ENCODE assay signal across 2 cellular contexts in the genomic region with DNA sequence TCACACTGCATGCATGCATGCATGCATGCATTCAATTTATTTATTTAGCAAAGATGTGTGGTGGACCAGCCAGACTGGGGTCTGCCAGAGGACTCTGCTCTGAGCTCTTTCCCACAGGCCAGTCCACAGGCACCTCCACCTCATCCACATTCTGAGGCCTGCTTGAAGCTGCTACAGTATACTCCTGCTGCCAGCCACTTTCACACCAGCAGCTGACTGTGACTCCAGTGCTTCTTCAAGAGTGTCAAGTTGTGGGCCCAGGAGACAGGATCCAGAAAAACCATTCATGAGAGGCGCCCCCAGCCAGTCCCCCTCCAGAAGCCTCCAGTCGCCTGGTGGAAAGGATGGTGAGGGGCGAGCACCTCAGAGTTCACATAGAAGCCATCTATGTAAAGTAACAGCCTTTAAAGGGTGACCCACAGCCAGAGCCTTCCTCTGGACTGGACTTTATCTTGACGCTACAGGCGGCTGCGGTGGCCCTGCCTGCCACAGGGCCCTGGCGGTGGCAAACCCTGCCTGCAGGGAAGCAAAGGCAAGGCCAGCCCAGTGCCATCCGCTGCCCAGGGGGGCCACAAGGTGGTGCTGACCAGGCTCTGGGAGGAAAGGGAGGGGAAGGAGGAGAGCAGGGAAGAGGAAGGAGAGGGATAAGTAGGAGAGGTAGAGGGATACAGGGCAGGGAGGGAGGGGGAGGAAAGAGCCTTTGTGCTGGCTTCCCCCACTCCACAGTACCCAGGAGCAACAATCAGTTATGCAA.
TF ChIP-seq lines count a peak whose summit lies in the region.

No MANE protein-coding gene starts in this region.

TF ChIP-seq in A549, 52 proteins besides CTCF, POLR2A, EP300 and RAD21:
- TF ChIP-seq PBX3 (IDR thresholded peaks at IDR 0.05) (no peak), POLR2AphosphoS2 (conservative IDR thresholded peaks at IDR 0.05; ENCODE audit: low read length) (no peak)

TF ChIP-seq in HepG2, 621 proteins besides CTCF, POLR2A, EP300 and RAD21:
- TF ChIP-seq PAF1 (CRISPR knock-in tag; IDR thresholded peaks at IDR 0.05) (no peak), HOXA7 (CRISPR knock-in tag; IDR thresholded peaks at IDR 0.05) (no peak), PCBP1 (IDR thresholded peaks at IDR 0.05; ENCODE audit: borderline replicate concordance, low read depth, low read length) (0 out of 2 replicates have a peak, but pooled peaks have one; percentile 69), KDM2A (CRISPR knock-in tag; IDR thresholded peaks at IDR 0.05; ENCODE audit: borderline replicate concordance, low read depth) (no peak), LRRFIP1 (CRISPR knock-in tag; conservative IDR thresholded peaks at IDR 0.05) (no peak), ZNF224 (CRISPR knock-in tag; IDR thresholded peaks at IDR 0.05) (no peak), ZC3H4 (CRISPR knock-in tag; IDR thresholded peaks at IDR 0.05; ENCODE audit: borderline replicate concordance) (no peak), HNRNPL (IDR thresholded peaks at IDR 0.05; ENCODE audit: low read depth, low read length) (peak; percentile 87), ZNF331 (CRISPR knock-in tag; IDR thresholded peaks at IDR 0.05) (0 out of 2 replicates have a peak, but pooled peaks have one; percentile 23), HIC2 (CRISPR knock-in tag; IDR thresholded peaks at IDR 0.05; ENCODE audit: low read depth) (peak; percentile 52; the same call in 1 of the 2 replicates), SMARCC2 (IDR thresholded peaks at IDR 0.05) (no peak), ZBTB33 (CRISPR knock-in tag; IDR thresholded peaks at IDR 0.05) (peak; percentile 99)
- TF ChIP-seq, protein P1, sequence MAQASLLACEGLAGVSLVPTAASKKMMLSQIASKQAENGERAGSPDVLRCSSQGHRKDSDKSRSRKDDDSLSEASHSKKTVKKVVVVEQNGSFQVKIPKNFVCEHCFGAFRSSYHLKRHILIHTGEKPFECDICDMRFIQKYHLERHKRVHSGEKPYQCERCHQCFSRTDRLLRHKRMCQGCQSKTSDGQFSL (CRISPR knock-in tag; IDR thresholded peaks at IDR 0.05) = no peak
- TF ChIP-seq, protein P2, sequence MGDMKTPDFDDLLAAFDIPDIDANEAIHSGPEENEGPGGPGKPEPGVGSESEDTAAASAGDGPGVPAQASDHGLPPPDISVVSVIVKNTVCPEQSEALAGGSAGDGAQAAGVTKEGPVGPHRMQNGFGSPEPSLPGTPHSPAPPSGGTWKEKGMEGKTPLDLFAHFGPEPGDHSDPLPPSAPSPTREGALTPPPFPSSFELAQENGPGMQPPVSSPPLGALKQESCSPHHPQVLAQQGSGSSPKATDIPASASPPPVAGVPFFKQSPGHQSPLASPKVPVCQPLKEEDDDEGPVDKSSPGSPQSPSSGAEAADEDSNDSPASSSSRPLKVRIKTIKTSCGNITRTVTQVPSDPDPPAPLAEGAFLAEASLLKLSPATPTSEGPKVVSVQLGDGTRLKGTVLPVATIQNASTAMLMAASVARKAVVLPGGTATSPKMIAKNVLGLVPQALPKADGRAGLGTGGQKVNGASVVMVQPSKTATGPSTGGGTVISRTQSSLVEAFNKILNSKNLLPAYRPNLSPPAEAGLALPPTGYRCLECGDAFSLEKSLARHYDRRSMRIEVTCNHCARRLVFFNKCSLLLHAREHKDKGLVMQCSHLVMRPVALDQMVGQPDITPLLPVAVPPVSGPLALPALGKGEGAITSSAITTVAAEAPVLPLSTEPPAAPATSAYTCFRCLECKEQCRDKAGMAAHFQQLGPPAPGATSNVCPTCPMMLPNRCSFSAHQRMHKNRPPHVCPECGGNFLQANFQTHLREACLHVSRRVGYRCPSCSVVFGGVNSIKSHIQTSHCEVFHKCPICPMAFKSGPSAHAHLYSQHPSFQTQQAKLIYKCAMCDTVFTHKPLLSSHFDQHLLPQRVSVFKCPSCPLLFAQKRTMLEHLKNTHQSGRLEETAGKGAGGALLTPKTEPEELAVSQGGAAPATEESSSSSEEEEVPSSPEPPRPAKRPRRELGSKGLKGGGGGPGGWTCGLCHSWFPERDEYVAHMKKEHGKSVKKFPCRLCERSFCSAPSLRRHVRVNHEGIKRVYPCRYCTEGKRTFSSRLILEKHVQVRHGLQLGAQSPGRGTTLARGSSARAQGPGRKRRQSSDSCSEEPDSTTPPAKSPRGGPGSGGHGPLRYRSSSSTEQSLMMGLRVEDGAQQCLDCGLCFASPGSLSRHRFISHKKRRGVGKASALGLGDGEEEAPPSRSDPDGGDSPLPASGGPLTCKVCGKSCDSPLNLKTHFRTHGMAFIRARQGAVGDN (CRISPR knock-in tag; IDR thresholded peaks at IDR 0.05) = peak; percentile 36; the same call in 1 of the 2 replicates
